2 cellular contexts compared by ENCODE assay signal in genomic region chr9:86802900-86803673, GRCh38.
A peak's percentile ranks its signal among the peaks of the same experiment; 100 is the strongest.
TF ChIP-seq lines count a peak whose summit lies in the region.

No MANE protein-coding gene starts in this region.

TF ChIP-seq in HepG2, 621 proteins besides CTCF, POLR2A, EP300 and RAD21:
- TF ChIP-seq HCFC1 (IDR thresholded peaks at IDR 0.05; ENCODE audit: low read depth, low read length) (no peak), ZNF235 (CRISPR knock-in tag; IDR thresholded peaks at IDR 0.05; ENCODE audit: borderline replicate concordance) (no peak), MNT (IDR thresholded peaks at IDR 0.05) (peak; percentile 98)

TF ChIP-seq in H1, 55 proteins besides CTCF, POLR2A, EP300 and RAD21:
- TF ChIP-seq ATF2 (IDR thresholded peaks at IDR 0.05; ENCODE audit: low read length) (no peak), TAF7 (optimal IDR thresholded peaks at IDR 0.05; ENCODE audit: borderline replicate concordance, low read depth, low read length) (no peak), ZNF274 (IDR thresholded peaks at IDR 0.05; ENCODE audit: borderline replicate concordance, extremely low read depth, low read length) (no peak), GABPA (IDR thresholded peaks at IDR 0.05; ENCODE audit: borderline replicate concordance, insufficient read depth, low read length) (no peak), HDAC6 (IDR thresholded peaks at IDR 0.05; ENCODE audit: low read depth, low read length) (no peak)
